24 cellular contexts compared by ENCODE assay signal in genomic region chr12:112317481-112317880, GRCh38.
"Had no signal": no experiment of that assay in that cellular context is flagged by ENCODE, and none has a peak within 500 bp of the region (broad histone marks: within the 10 kb centered on the region; RNA-seq: fewer than 3 reads in every experiment).

No MANE protein-coding gene starts in this region.

- DNase-seq: activated CD4-positive, alpha-beta memory T cell treated with anti-CD3 and anti-CD28 coated beads for 36 hours; activated CD4-positive, alpha-beta T cell treated with anti-CD3 and anti-CD28 coated beads for 48 hours; activated CD8-positive, alpha-beta memory T cell treated with anti-CD3 and anti-CD28 coated beads, Interleukin-2, amount 50 U/mL, for 4 hours; activated effector memory CD4-positive, alpha-beta T cell treated with anti-CD3 and anti-CD28 coated beads, Interleukin-2, amount 50 U/mL, for 16 hours; activated naive CD4-positive, alpha-beta T cell treated with anti-CD3 and anti-CD28 coated beads for 36 hours; activated naive CD8-positive, alpha-beta T cell treated with anti-CD3 and anti-CD28 coated beads for 36 hours; activated T-cell treated with anti-CD3 and anti-CD28 coated beads, Interleukin-2, amount 50 U/mL, for 1 hour; adrenal gland; aorta; foreskin fibroblast; islet precursor cell; left colon; mammary epithelial cell; naive thymus-derived CD4-positive, alpha-beta T cell; posterior cingulate gyrus; sigmoid colon; small intestine; stimulated activated CD4-positive, alpha-beta T cell treated with anti-CD3 and anti-CD28 coated beads, Interleukin-4, amount 100 ng/mL, for 24 hours; upper lobe of left lung had no signal

- H3K27ac ChIP-seq: adrenal gland, sigmoid colon, thoracic aorta, upper lobe of left lung, vagina had no signal

- ATAC-seq: activated CD4-positive, CD25-positive, alpha-beta regulatory T cell treated with anti-CD3 and anti-CD28 coated beads, Interleukin-2, amount 50 U/mL, for 24 hours; esophagus mucosa; left colon; naive thymus-derived CD4-positive, alpha-beta T cell; stimulated activated effector memory CD8-positive, alpha-beta T cell treated with anti-CD3 and anti-CD28 coated beads, Interleukin-12 subunit alpha, Interleukin-12 subunit beta, amount 100 ng/mL, for 72 hours had no signal

- H3K4me1 ChIP-seq: upper lobe of left lung had no signal

- H3K36me3 ChIP-seq: adrenal gland, thoracic aorta, vagina had no signal

- H3K9me3 ChIP-seq: adrenal gland, sigmoid colon, thoracic aorta, upper lobe of left lung, vagina had no signal

- H3K27me3 ChIP-seq: adrenal gland, sigmoid colon, upper lobe of left lung, vagina had no signal

- H3K4me3 ChIP-seq: adrenal gland, sigmoid colon, thoracic aorta, upper lobe of left lung, vagina had no signal
